ENCODE assay signal across 21 cellular contexts in genomic region chr20:48938670-48939069, GRCh38. TPM values are rescaled to one million over a fixed set of nuclear protein-coding genes. Genes with fewer than 3 reads are reported as not detected.
DNase-seq lines count a peak whose midpoint lies in the region; ATAC-seq and TF ChIP-seq lines count a peak whose summit lies in the region.
"Had no signal": no experiment of that assay in that cellular context is flagged by ENCODE, and none has a peak within 500 bp of the region (broad histone marks: within the 10 kb centered on the region; RNA-seq: fewer than 3 reads in every experiment).

No MANE protein-coding gene starts in this region.

- TF ChIP-seq POLR2A in IMR-90 (IDR thresholded peaks at IDR 0.05; ENCODE audit: low read depth, low read length) (no peak), prostate gland (IDR thresholded peaks at IDR 0.05) (no peak)

- no peak overlapping the region for H3K4me3 ChIP-seq in IMR-90 (ENCODE audit: insufficient read depth, low read depth, low read length)
- H3K4me3 ChIP-seq in prostate gland: no peak overlapping the region
- H3K4me3 ChIP-seq in mammary epithelial cell (replicated peaks in 1 of 3; ENCODE audit: insufficient read depth in 1 of 3, low read depth in 2 of 3, low read length in 3 of 3): no peak overlapping the region
- H3K4me3 ChIP-seq: A549, GM12878, GM23338 had no signal

- WGBS in IMR-90 (ENCODE audit: extremely low coverage in 2 of 2, insufficient read length in 1 of 2), 2 experiments: no CpG with 5 or more reads among the region's 6 CpGs
- WGBS in prostate gland: 65% methylated on average over 6 of the region's 6 CpGs
- WGBS in mammary epithelial cell (ENCODE audit: low coverage, missing lambda C conversion rate): 88% methylated on average over 4 of the region's 6 CpGs

- BruUV-seq in IMR-90 (replicated peaks; lab: Mats Ljungman, UMichigan) (no TSS peak), mammary epithelial cell (replicated peaks; lab: Mats Ljungman, UMichigan) (no TSS peak)

- H3K4me3 Mint-ChIP-seq in activated naive CD8-positive, alpha-beta T cell treated with anti-CD3 and anti-CD28 coated beads for 36 hours: no peak overlapping the region
- no peak overlapping the region for H3K4me3 Mint-ChIP-seq in activated naive CD8-positive, alpha-beta T cell treated with anti-CD3 and anti-CD28 coated beads, Interleukin-2, amount 50 U/mL, for 24 hours
- no peak overlapping the region for H3K4me3 Mint-ChIP-seq in CD4-positive, alpha-beta T cell
- H3K4me3 Mint-ChIP-seq in nephron progenitor cell: no peak overlapping the region
- H3K4me3 Mint-ChIP-seq: CD8-positive, alpha-beta memory T cell; GM23338; H9 had no signal

- CTCF ChIA-PET in CD4-positive, alpha-beta T cell (lab: Charles Lee): no interaction called here
- CTCF ChIA-PET in IMR-90 (lab: Yijun Ruan, JAX): interaction anchor here (0.6 kb wide), 1 partner anchor 9 kb away, joined by 3 read pairs; no protein-coding TSS in a partner anchor
- CTCF ChIA-PET in mammary epithelial cell (lab: Charles Lee; ENCODE audit: low non-redundant PET): no interaction called here

- H4K20me1 ChIP-seq in IMR-90 (ENCODE audit: insufficient read depth, low read length) (peaks cover 35% of the 10 kb centered on the region), mammary epithelial cell (ENCODE audit: insufficient read depth, low read length) (peaks cover 3% of the 10 kb centered on the region)

- no peak overlapping the region; the same call in 2 of the 3 replicates for H2BK15ac ChIP-seq in IMR-90 (ENCODE audit: low read depth, low read length)

- no peak overlapping the region for H3K14ac ChIP-seq in IMR-90 (replicated peaks; ENCODE audit: low read depth, low read length)

- no peak overlapping the region for H2AK5ac ChIP-seq in IMR-90 (ENCODE audit: low read depth, low read length)

- H3K9me3 Mint-ChIP-seq in activated naive CD8-positive, alpha-beta T cell treated with anti-CD3 and anti-CD28 coated beads for 36 hours: peaks cover 3% of the 10 kb centered on the region
- no peaks in the 10 kb centered on the region for H3K9me3 Mint-ChIP-seq in activated naive CD8-positive, alpha-beta T cell treated with anti-CD3 and anti-CD28 coated beads, Interleukin-2, amount 50 U/mL, for 24 hours
- H3K9me3 Mint-ChIP-seq in CD4-positive, alpha-beta T cell: no peaks in the 10 kb centered on the region
- H3K9me3 Mint-ChIP-seq in nephron progenitor cell: peaks cover 23% of the 10 kb centered on the region
- H3K9me3 Mint-ChIP-seq: CD8-positive, alpha-beta memory T cell had no signal

- no peak overlapping the region for H3K9ac ChIP-seq in IMR-90 (ENCODE audit: low read depth, low read length)
- H3K9ac ChIP-seq in mammary epithelial cell (ENCODE audit: insufficient read depth, low read length): no peak overlapping the region

- DNase-seq in activated naive CD8-positive, alpha-beta T cell treated with anti-CD3 and anti-CD28 coated beads for 36 hours: no peak
- no peak for DNase-seq in activated naive CD8-positive, alpha-beta T cell treated with anti-CD3 and anti-CD28 coated beads, Interleukin-2, amount 50 U/mL, for 24 hours
- no peak for DNase-seq in CD4-positive, alpha-beta T cell
- DNase-seq in IMR-90 (no peak), prostate gland (ENCODE audit: low spot score) (no peak), mammary epithelial cell (no peak), nephron progenitor cell (no peak), NCI-H2081 treated with DMSO at 0.1 percent for 48 hours (lab: John Stamatoyannopoulos, UW) (no peak)
- DNase-seq: 8988T, ACHN, C1 segment of cervical spinal cord, DMS 273 treated with DMSO at 0.1 percent for 48 hours, DMS79, EL, GDM1, H9 had no signal

- H3K18ac ChIP-seq in IMR-90 (ENCODE audit: low read depth, low read length): no peak overlapping the region

- no peak overlapping the region for H4K91ac ChIP-seq in IMR-90 (ENCODE audit: insufficient read depth, low read depth, low read length)

- peaks cover 43% of the 10 kb centered on the region for H3K4me1 Mint-ChIP-seq in activated naive CD8-positive, alpha-beta T cell treated with anti-CD3 and anti-CD28 coated beads for 36 hours
- H3K4me1 Mint-ChIP-seq in activated naive CD8-positive, alpha-beta T cell treated with anti-CD3 and anti-CD28 coated beads, Interleukin-2, amount 50 U/mL, for 24 hours: peaks cover 26% of the 10 kb centered on the region
- H3K4me1 Mint-ChIP-seq in CD4-positive, alpha-beta T cell (ENCODE audit: low read depth): peaks cover 56% of the 10 kb centered on the region
- peaks cover 10% of the 10 kb centered on the region for H3K4me1 Mint-ChIP-seq in nephron progenitor cell
- H3K4me1 Mint-ChIP-seq: GM23338 had no signal

- H2AFZ ChIP-seq in IMR-90 (replicated peaks; ENCODE audit: low read length, poor library complexity): no peak overlapping the region
- H2AFZ ChIP-seq in mammary epithelial cell (ENCODE audit: low read depth, low read length): no peak overlapping the region
- H2AFZ ChIP-seq: GM23338 had no signal

- H3K4ac ChIP-seq in IMR-90 (ENCODE audit: low read depth, low read length): no peak overlapping the region

- H2BK120ac ChIP-seq in IMR-90 (ENCODE audit: low read depth, low read length): no peak overlapping the region

- no peak overlapping the region for H4K8ac ChIP-seq in IMR-90 (ENCODE audit: low read depth in 2 of 2, low read length in 2 of 2)

- no peaks in the 10 kb centered on the region for H3K27me3 Mint-ChIP-seq in activated naive CD8-positive, alpha-beta T cell treated with anti-CD3 and anti-CD28 coated beads for 36 hours
- H3K27me3 Mint-ChIP-seq in activated naive CD8-positive, alpha-beta T cell treated with anti-CD3 and anti-CD28 coated beads, Interleukin-2, amount 50 U/mL, for 24 hours: no peaks in the 10 kb centered on the region
- H3K27me3 Mint-ChIP-seq in CD4-positive, alpha-beta T cell: no peaks in the 10 kb centered on the region
- H3K27me3 Mint-ChIP-seq in nephron progenitor cell (ENCODE audit: low read depth, poor library complexity): peaks cover 5% of the 10 kb centered on the region
- H3K27me3 Mint-ChIP-seq: CD8-positive, alpha-beta memory T cell had no signal

- peak overlapping the region; percentile 28 for H2AK9ac ChIP-seq in IMR-90 (replicated peaks; ENCODE audit: low read depth, low read length, poor library complexity)

- ATAC-seq in activated naive CD8-positive, alpha-beta T cell treated with anti-CD3 and anti-CD28 coated beads, Interleukin-2, amount 50 U/mL, for 24 hours: no peak
- no peak for ATAC-seq in CD4-positive, alpha-beta T cell (ENCODE audit: poor library complexity)
- ATAC-seq in IMR-90 (ENCODE audit: low read depth): no peak
- ATAC-seq: A549, GM12878, GM23338, HCT116 had no signal

- H3K23ac ChIP-seq in IMR-90 (ENCODE audit: low read depth, low read length): no peak overlapping the region

- TF ChIP-seq CTCF in CD4-positive, alpha-beta T cell (IDR thresholded peaks at IDR 0.05): no peak
- TF ChIP-seq CTCF in IMR-90 (conservative IDR thresholded peaks at IDR 0.05; ENCODE audit: low read depth, low read length): no peak
- TF ChIP-seq CTCF in prostate gland (IDR thresholded peaks at IDR 0.05): no peak
- TF ChIP-seq CTCF in mammary epithelial cell (conservative IDR thresholded peaks at IDR 0.05 in 1 of 2, IDR thresholded peaks at IDR 0.05 in 1 of 2; ENCODE audit: extremely low read depth in 1 of 2, insufficient read depth in 1 of 2, low read depth in 1 of 2, low read length in 2 of 2): no peak
- TF ChIP-seq CTCF in nephron progenitor cell (IDR thresholded peaks at IDR 0.05): no peak

- H2BK5ac ChIP-seq in IMR-90 (ENCODE audit: low read depth, low read length, poor library complexity, severe bottlenecking): no peak overlapping the region

- H3K4me2 ChIP-seq in IMR-90 (ENCODE audit: low read depth, low read length) (no peak overlapping the region), mammary epithelial cell (ENCODE audit: insufficient read depth, low read depth, low read length) (no peak overlapping the region)
- H3K4me2 ChIP-seq: A549, GM23338 had no signal

- peaks cover 28% of the 10 kb centered on the region for H3K36me3 Mint-ChIP-seq in activated naive CD8-positive, alpha-beta T cell treated with anti-CD3 and anti-CD28 coated beads for 36 hours
- H3K36me3 Mint-ChIP-seq in activated naive CD8-positive, alpha-beta T cell treated with anti-CD3 and anti-CD28 coated beads, Interleukin-2, amount 50 U/mL, for 24 hours (ENCODE audit: low read depth): peaks cover 10% of the 10 kb centered on the region
- H3K36me3 Mint-ChIP-seq in CD4-positive, alpha-beta T cell (ENCODE audit: low read depth): peaks cover 45% of the 10 kb centered on the region
- peaks cover 24% of the 10 kb centered on the region for H3K36me3 Mint-ChIP-seq in nephron progenitor cell (ENCODE audit: low read depth)

- H4K5ac ChIP-seq in IMR-90 (ENCODE audit: low read depth, low read length): no peak overlapping the region

- dilution Hi-C loops in IMR-90 (cut with HindIII; ENCODE audit: low sequenced_read_pairs, unreplicated experiment) (no loop called here), mammary epithelial cell (cut with HindIII; ENCODE audit: low sequenced_read_pairs) (no loop called here)

- peaks cover 20% of the 10 kb centered on the region for H3K9me1 ChIP-seq in IMR-90 (ENCODE audit: insufficient read depth, low read length)

- TF ChIP-seq RAD21 in IMR-90 (IDR thresholded peaks at IDR 0.05; ENCODE audit: low read length): no peak

- H3K27ac ChIP-seq in CD4-positive, alpha-beta T cell (ENCODE audit: low read depth, low read length): no peak overlapping the region
- H3K27ac ChIP-seq in IMR-90 (ENCODE audit: insufficient read depth, low read length): no peak overlapping the region
- peak overlapping the region; percentile 10 to 64 for H3K27ac ChIP-seq in prostate gland
- H3K27ac ChIP-seq in mammary epithelial cell (ENCODE audit: insufficient read depth, low read depth, low read length): no peak overlapping the region
- H3K27ac ChIP-seq: A549 had no signal

- POLR2A ChIA-PET in CD4-positive, alpha-beta T cell (lab: Charles Lee): interaction anchor here (0.6 kb wide), 1 partner anchor 16 kb away, joined by 3 read pairs; no protein-coding TSS in a partner anchor
- POLR2A ChIA-PET in IMR-90 (lab: Charles Lee; ENCODE audit: unreplicated experiment): no interaction called here

- intact Hi-C loops in CD4-positive, alpha-beta T cell (cut with DNase I, micrococcal nuclease): no loop called here
- intact Hi-C loops in IMR-90 (cut with micrococcal nuclease): no loop called here
- intact Hi-C loops in prostate gland (cut with DNase I): no loop called here
- intact Hi-C loops in mammary epithelial cell (cut with micrococcal nuclease): no loop called here

- in situ Hi-C loops in IMR-90 (cut with MboI; ENCODE audit: low sequenced_read_pairs) (no loop called here), mammary epithelial cell (cut with MboI; ENCODE audit: low sequenced_read_pairs in 2 of 2) (no loop called here)

- no peaks in the 10 kb centered on the region for H3K4me1 ChIP-seq in IMR-90 (ENCODE audit: control insufficient read depth, insufficient read depth, low read length)
- H3K4me1 ChIP-seq in prostate gland (replicated peaks): peaks cover 5% of the 10 kb centered on the region
- no peaks in the 10 kb centered on the region for H3K4me1 ChIP-seq in mammary epithelial cell (ENCODE audit: insufficient read depth, low read length)
- H3K4me1 ChIP-seq: A549 had no signal

- H3K36me3 ChIP-seq in IMR-90 (ENCODE audit: control insufficient read depth, insufficient read depth, low read length) (peaks cover 6% of the 10 kb centered on the region), prostate gland (no peaks in the 10 kb centered on the region), mammary epithelial cell (ENCODE audit: insufficient read depth, low read length) (peaks cover 10% of the 10 kb centered on the region)

- H3K79me1 ChIP-seq in IMR-90 (ENCODE audit: low read depth in 1 of 2, low read length in 2 of 2): peaks cover 31 to 62% of the 10 kb centered on the region in 2 experiments

- no peak overlapping the region for H2BK20ac ChIP-seq in IMR-90 (ENCODE audit: low read depth, low read length)

- no peaks in the 10 kb centered on the region for H3K27me3 ChIP-seq in CD4-positive, alpha-beta T cell (ENCODE audit: control insufficient read depth, insufficient read depth, low read length)
- H3K27me3 ChIP-seq in IMR-90 (ENCODE audit: control insufficient read depth, insufficient read depth, low read length) (no peaks in the 10 kb centered on the region), prostate gland (replicated peaks; ENCODE audit: insufficient read depth) (no peaks in the 10 kb centered on the region), mammary epithelial cell (ENCODE audit: insufficient read depth, low read length) (no peaks in the 10 kb centered on the region)

- peaks cover 67% of the 10 kb centered on the region for H3K79me2 ChIP-seq in mammary epithelial cell (ENCODE audit: insufficient read depth, low read length)

- no peak overlapping the region for H3K56ac ChIP-seq in IMR-90 (ENCODE audit: extremely low read depth, insufficient read depth, low read length)

- H3K27ac Mint-ChIP-seq in activated naive CD8-positive, alpha-beta T cell treated with anti-CD3 and anti-CD28 coated beads for 36 hours: peak overlapping the region; percentile 42
- no peak overlapping the region for H3K27ac Mint-ChIP-seq in activated naive CD8-positive, alpha-beta T cell treated with anti-CD3 and anti-CD28 coated beads, Interleukin-2, amount 50 U/mL, for 24 hours
- H3K27ac Mint-ChIP-seq in CD4-positive, alpha-beta T cell: peak overlapping the region; percentile 59
- no peak overlapping the region for H3K27ac Mint-ChIP-seq in nephron progenitor cell
- H3K27ac Mint-ChIP-seq: GM23338, H9 had no signal

- no peaks in the 10 kb centered on the region for H3K9me3 ChIP-seq in CD4-positive, alpha-beta T cell (ENCODE audit: control insufficient read depth, low read length)
- H3K9me3 ChIP-seq in IMR-90 (ENCODE audit: control insufficient read depth, insufficient read depth, low read length) (no peaks in the 10 kb centered on the region), prostate gland (no peaks in the 10 kb centered on the region), mammary epithelial cell (replicated peaks; ENCODE audit: insufficient read depth, low read length) (no peaks in the 10 kb centered on the region)
- H3K9me3 ChIP-seq: A549 had no signal

RNA-seq across cellular contexts. Expression of gene ARFGEF2, which starts 17.2 kb away (rescaled TPM):
- 10 to 100 TPM; 30.4 to 30.8 TPM for total RNA-seq in activated naive CD8-positive, alpha-beta T cell treated with anti-CD3 and anti-CD28 coated beads for 36 hours
- 10 to 100 TPM; 23.0 to 23.4 TPM for total RNA-seq in CD4-positive, alpha-beta T cell
- 39.1 and 40.5 TPM in 2 replicates for total RNA-seq in IMR-90 (2012; rRNA removed)
- polyA plus RNA-seq in IMR-90 (2012; rRNA removed): 8.4 and 10.3 TPM in 2 replicates
- polyA plus RNA-seq in IMR-90 (2012; cell fraction: cytosol; rRNA removed): 3.0 and 4.6 TPM in 2 replicates
- 6.2 and 20.1 TPM in 2 replicates for polyA plus RNA-seq in IMR-90 (2012; cell fraction: nucleus; rRNA removed; ENCODE audit: low replicate concordance)
- total RNA-seq in prostate gland: 10 to 100 TPM; 36.3 to 51.6 TPM
- total RNA-seq in mammary epithelial cell: 10 to 100 TPM; 27.7 to 36.0 TPM
- polyA plus RNA-seq in mammary epithelial cell: 10.4 TPM
- 48.7 TPM for polyA minus RNA-seq in mammary epithelial cell

Comparison
In these comparisons a context has a peak if more than half of its experiments do, and no peak if none do; other contexts are left out.
1. H3K27ac Mint-ChIP-seq: peak in activated naive CD8-positive, alpha-beta T cell treated with anti-CD3 and anti-CD28 coated beads for 36 hours (single experiment) and CD4-positive, alpha-beta T cell (single experiment); none in activated naive CD8-positive, alpha-beta T cell treated with anti-CD3 and anti-CD28 coated beads, Interleukin-2, amount 50 U/mL, for 24 hours (single experiment) and nephron progenitor cell (single experiment).
2. H3K27ac ChIP-seq: peak in prostate gland (2 of 2); none in CD4-positive, alpha-beta T cell (single experiment), IMR-90 (single experiment) and mammary epithelial cell (single experiment).